Comparison of ENCODE assay signal across 22 cellular contexts in the genomic region with DNA sequence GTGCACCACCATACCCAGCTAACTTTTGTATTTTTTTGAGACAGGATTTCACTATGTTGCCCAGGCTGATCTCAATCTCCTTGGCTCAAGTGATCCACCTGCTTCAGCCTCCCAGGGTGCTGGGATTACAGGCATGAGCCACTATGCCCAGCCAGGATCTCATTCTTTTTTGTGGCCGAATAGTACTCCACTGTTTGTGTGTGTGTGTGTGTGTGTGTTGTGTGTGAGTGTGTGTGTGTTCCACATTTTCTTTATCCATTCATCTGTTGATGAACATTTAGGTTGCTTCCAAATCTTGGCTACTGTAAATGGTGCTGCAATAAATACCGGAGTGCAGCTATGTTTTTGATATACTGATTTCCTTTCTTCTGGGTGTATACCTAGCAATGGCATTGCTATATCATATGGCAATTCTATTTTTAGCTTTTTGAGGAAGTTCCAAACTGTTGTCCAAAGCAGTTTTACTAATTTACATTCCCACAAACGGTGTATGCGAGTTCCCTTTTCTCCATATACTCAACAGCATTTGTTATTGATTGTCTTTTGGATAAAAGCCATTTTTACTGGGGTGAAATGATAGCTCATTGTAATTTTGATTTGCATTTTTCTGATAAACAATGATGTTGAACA.
"Had no signal": no experiment of that assay in that cellular context is flagged by ENCODE, and none has a peak within 500 bp of the region (broad histone marks: within the 10 kb centered on the region; RNA-seq: fewer than 3 reads in every experiment).

No MANE protein-coding gene starts in this region.

- H3K4me1 Mint-ChIP-seq: activated naive CD4-positive, alpha-beta T cell treated with anti-CD3 and anti-CD28 coated beads, Interleukin-2, amount 50 U/mL, for 24 hours; naive B cell; neural crest cell had no signal

- H3K27ac Mint-ChIP-seq: activated naive CD4-positive, alpha-beta T cell treated with anti-CD3 and anti-CD28 coated beads, Interleukin-2, amount 50 U/mL, for 24 hours; activated T-cell treated with anti-CD3 and anti-CD28 coated beads, Interleukin-2, amount 50 U/mL, for 72 hours; dendritic cell treated with granulocyte-macrophage colony-stimulating factor and Interleukin-4, amounts not matched to agents 40 ng/mL and 50 ng/mL, for 4 days had no signal

- H3K36me3 ChIP-seq: adrenal gland, breast epithelium, esophagus squamous epithelium, tibial nerve, vagina had no signal

- H3K27me3 ChIP-seq: adrenal gland, breast epithelium, esophagus squamous epithelium, tibial nerve, vagina had no signal

- DNase-seq: activated CD4-positive, alpha-beta T cell treated with anti-CD3 and anti-CD28 coated beads, Interleukin-2, amount 50 U/mL, for 1 hour; activated CD4-positive, CD25-positive, alpha-beta regulatory T cell treated with anti-CD3 and anti-CD28 coated beads, Interleukin-2, amount 50 U/mL, for 72 hours; activated CD8-positive, alpha-beta memory T cell treated with anti-CD3 and anti-CD28 coated beads, Interleukin-2, amount 50 U/mL, for 48 hours; activated effector memory CD4-positive, alpha-beta T cell treated with anti-CD3 and anti-CD28 coated beads, Interleukin-2, amount 50 U/mL, for 16 hours; activated T-cell treated with anti-CD3 and anti-CD28 coated beads, Interleukin-2, amount 50 U/mL, for 72 hours; adrenal gland; effector CD8-positive, alpha-beta T cell; esophagus squamous epithelium; left cardiac atrium; mesenchymal stem cell; mucosa of descending colon; naive B cell; stimulated activated naive CD8-positive, alpha-beta T cell treated with anti-CD3 and anti-CD28 coated beads, Interleukin-15, Interleukin-2, amounts not matched to agents 100 U/mL and 50 U/mL, for 24 hours; substantia nigra; T-helper 9 cell had no signal

- H3K27me3 Mint-ChIP-seq: dendritic cell treated with granulocyte-macrophage colony-stimulating factor and Interleukin-4, amounts not matched to agents 40 ng/mL and 50 ng/mL, for 4 days had no signal

- H3K9me3 Mint-ChIP-seq: activated naive CD4-positive, alpha-beta T cell treated with anti-CD3 and anti-CD28 coated beads, Interleukin-2, amount 50 U/mL, for 24 hours; activated T-cell treated with anti-CD3 and anti-CD28 coated beads, Interleukin-2, amount 50 U/mL, for 72 hours; dendritic cell treated with granulocyte-macrophage colony-stimulating factor and Interleukin-4, amounts not matched to agents 40 ng/mL and 50 ng/mL, for 4 days had no signal

- H3K36me3 Mint-ChIP-seq: activated naive CD4-positive, alpha-beta T cell treated with anti-CD3 and anti-CD28 coated beads, Interleukin-2, amount 50 U/mL, for 24 hours; naive B cell had no signal

- ATAC-seq: activated T-cell treated with anti-CD3 and anti-CD28 coated beads, Interleukin-2, amount 50 U/mL, for 72 hours; left cardiac atrium; mucosa of descending colon; stimulated activated naive CD8-positive, alpha-beta T cell treated with anti-CD3 and anti-CD28 coated beads, Interleukin-15, Interleukin-2, amounts not matched to agents 100 U/mL and 50 U/mL, for 24 hours had no signal

- H3K4me1 ChIP-seq: adrenal gland, breast epithelium, esophagus squamous epithelium, tibial nerve, vagina had no signal

- H3K27ac ChIP-seq: adrenal gland, breast epithelium, esophagus squamous epithelium, tibial nerve, vagina, VCaP had no signal

- H3K9me3 ChIP-seq: adrenal gland, breast epithelium, esophagus squamous epithelium, mucosa of descending colon, tibial nerve, vagina had no signal

- H3K4me3 Mint-ChIP-seq: activated naive CD4-positive, alpha-beta T cell treated with anti-CD3 and anti-CD28 coated beads, Interleukin-2, amount 50 U/mL, for 24 hours; activated T-cell treated with anti-CD3 and anti-CD28 coated beads, Interleukin-2, amount 50 U/mL, for 72 hours; dendritic cell treated with granulocyte-macrophage colony-stimulating factor and Interleukin-4, amounts not matched to agents 40 ng/mL and 50 ng/mL, for 4 days; naive B cell; neural crest cell had no signal

- H3K4me3 ChIP-seq: adrenal gland, breast epithelium, esophagus squamous epithelium, mucosa of descending colon, tibial nerve, vagina had no signal
